ENCODE assay signal across 21 cellular contexts in genomic region chr1:44508397-44508745, GRCh38.
"Had no signal": no experiment of that assay in that cellular context is flagged by ENCODE, and none has a peak within 500 bp of the region (broad histone marks: within the 10 kb centered on the region; RNA-seq: fewer than 3 reads in every experiment).

No MANE protein-coding gene starts in this region.

- H3K27me3 ChIP-seq: colonic mucosa, right lobe of liver had no signal

- H3K9me3 ChIP-seq: colonic mucosa, right lobe of liver, tibial artery had no signal

- H3K4me2 ChIP-seq: hepatocyte had no signal

- H3K36me3 ChIP-seq: colonic mucosa, right lobe of liver, tibial artery had no signal

- H3K27ac ChIP-seq: colonic mucosa, hepatocyte, right lobe of liver, tibial artery had no signal

- H3K4me3 ChIP-seq: colonic mucosa, hepatocyte, right lobe of liver, tibial artery had no signal

- DNase-seq: activated CD4-positive, alpha-beta T cell treated with anti-CD3 and anti-CD28 coated beads for 4 hours; activated CD4-positive, alpha-beta T cell treated with anti-CD3 and anti-CD28 coated beads, Interleukin-2, amount 50 U/mL, for 4 hours; activated CD4-positive, CD25-positive, alpha-beta regulatory T cell; activated naive CD4-positive, alpha-beta T cell; activated T-cell treated with anti-CD3 and anti-CD28 coated beads for 4 hours; activated T-cell treated with anti-CD3 and anti-CD28 coated beads, Interleukin-2, amount 50 U/mL, for 72 hours; colonic mucosa; effector memory CD4-positive, alpha-beta T cell; islet precursor cell; left colon; mammary epithelial cell; naive thymus-derived CD4-positive, alpha-beta T cell; right lobe of liver; stimulated activated CD4-positive, alpha-beta T cell treated with anti-CD3 and anti-CD28 coated beads, Interleukin-4, amount 100 ng/mL, for 24 hours; T-helper 1 cell; tibial artery had no signal

- ATAC-seq: activated naive CD4-positive, alpha-beta T cell treated with anti-CD3 and anti-CD28 coated beads, Interleukin-2, amount 50 U/mL, for 72 hours; activated T-cell treated with anti-CD3 and anti-CD28 coated beads, Interleukin-2, amount 50 U/mL, for 72 hours; left colon; naive thymus-derived CD4-positive, alpha-beta T cell; right lobe of liver; stimulated activated effector memory CD8-positive, alpha-beta T cell treated with anti-CD3 and anti-CD28 coated beads, Interleukin-12 subunit alpha, Interleukin-12 subunit beta, amount 100 ng/mL, for 72 hours had no signal

- H3K4me1 ChIP-seq: colonic mucosa, right lobe of liver, tibial artery had no signal

- FAIRE-seq: bronchial epithelial cell, frontal cortex had no signal

- H3K79me2 ChIP-seq: hepatocyte had no signal

- H2AFZ ChIP-seq: hepatocyte had no signal
